Comparison of ENCODE assay signal across 9 cellular contexts in the genomic region with DNA sequence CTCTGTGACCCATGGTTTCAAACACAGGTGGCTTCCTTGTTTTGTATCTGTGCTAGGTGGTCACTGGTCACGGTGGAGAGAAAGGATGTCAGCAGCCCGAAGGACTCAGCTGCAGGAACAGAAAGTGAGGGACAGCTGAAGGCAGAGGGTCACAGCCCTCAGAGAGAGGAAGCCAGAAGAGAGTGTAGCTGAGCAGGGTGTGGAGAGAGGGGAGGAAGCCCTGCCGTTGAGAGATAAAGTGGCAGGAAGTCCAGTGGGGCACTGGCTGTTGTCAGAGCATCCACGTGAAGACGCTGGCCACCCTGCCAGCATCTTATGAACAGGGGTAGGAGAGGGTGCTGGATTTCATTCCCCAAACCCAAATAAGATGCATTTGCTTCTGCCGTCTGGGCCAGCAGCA. TPM values are rescaled to one million over a fixed set of nuclear protein-coding genes. Genes with fewer than 3 reads are reported as not detected.
A peak's percentile ranks its signal among the peaks of the same experiment; 100 is the strongest.
DNase-seq lines count a peak whose midpoint lies in the region; ATAC-seq and TF ChIP-seq lines count a peak whose summit lies in the region.
"Had no signal": no experiment of that assay in that cellular context is flagged by ENCODE, and none has a peak within 500 bp of the region (broad histone marks: within the 10 kb centered on the region; RNA-seq: fewer than 3 reads in every experiment).

No MANE protein-coding gene starts in this region.

- H3K27ac ChIP-seq in liver (ENCODE audit: low read depth in 1 of 2, low read length in 2 of 2): no peak overlapping the region
- H3K27ac ChIP-seq: breast epithelium had no signal

- peaks cover 28% of the 10 kb centered on the region for H3K36me3 Mint-ChIP-seq in activated B cell treated with CpG ODN at 0.5 μM for 24 hours (ENCODE audit: low read depth)

- CTCF ChIA-PET in activated B cell treated with CpG ODN at 0.5 μM for 24 hours (lab: Charles Lee): interaction anchor here (0.5 to 2.3 kb wide), 3 partner anchors 18 to 29 kb away, joined by 3 to 5 read pairs (median 5); no protein-coding TSS in a partner anchor

- no peaks in the 10 kb centered on the region for H3K27me3 ChIP-seq in liver (ENCODE audit: control insufficient read depth in 4 of 4, insufficient read depth in 4 of 4, low read length in 3 of 4)
- H3K27me3 ChIP-seq: breast epithelium had no signal

- intact Hi-C loops in Right ventricle myocardium inferior (cut with DNase I): no loop called here
- intact Hi-C loops in cardiac septum (cut with DNase I): no loop called here
- intact Hi-C loops in activated B cell treated with CpG ODN at 0.5 μM for 24 hours (cut with micrococcal nuclease): loop anchor here (2.0 kb wide), 1 partner anchor 35 kb away; no protein-coding TSS in a partner anchor

- H3K9me3 ChIP-seq in liver (ENCODE audit: control insufficient read depth in 4 of 4, low read length in 3 of 4): no peaks in the 10 kb centered on the region
- H3K9me3 ChIP-seq: breast epithelium had no signal

- H3K27me3 Mint-ChIP-seq in activated B cell treated with CpG ODN at 0.5 μM for 24 hours: no peaks in the 10 kb centered on the region

- H3K9ac ChIP-seq in liver (ENCODE audit: low read depth in 1 of 2, low read length in 2 of 2): no peak overlapping the region

- H3K27ac Mint-ChIP-seq in activated B cell treated with CpG ODN at 0.5 μM for 24 hours: peak overlapping the region; percentile 89

- no peaks in the 10 kb centered on the region for H3K9me3 Mint-ChIP-seq in activated B cell treated with CpG ODN at 0.5 μM for 24 hours

- POLR2A ChIA-PET in activated B cell treated with CpG ODN at 0.5 μM for 24 hours (lab: Charles Lee): no interaction called here

- TF ChIP-seq CTCF in activated B cell treated with CpG ODN at 0.5 μM for 24 hours (IDR thresholded peaks at IDR 0.05): no peak
- no peak for TF ChIP-seq CTCF in liver (IDR thresholded peaks at IDR 0.05; ENCODE audit: low read depth, low read length, missing input control)

- peaks cover 50% of the 10 kb centered on the region for H3K4me1 Mint-ChIP-seq in activated B cell treated with CpG ODN at 0.5 μM for 24 hours

- peak overlapping the region; percentile 6 for H3K4me3 Mint-ChIP-seq in activated B cell treated with CpG ODN at 0.5 μM for 24 hours

- H3K4me3 ChIP-seq in liver (ENCODE audit: low read depth in 1 of 3, low read length in 3 of 3): no peak overlapping the region
- H3K4me3 ChIP-seq: breast epithelium had no signal

- peaks cover 9 to 19% (median 11%) of the 10 kb centered on the region in 4 donors for H3K4me1 ChIP-seq in liver (ENCODE audit: control insufficient read depth in 4 of 4, insufficient read depth in 4 of 4, low read length in 3 of 4)
- H3K4me1 ChIP-seq: breast epithelium had no signal

- 57% methylated on average over 6 of the region's 6 CpGs for WGBS in liver

- no peak for DNase-seq in Right ventricle myocardium inferior (ENCODE audit: missing footprints)
- DNase-seq in cardiac septum (ENCODE audit: low spot score): no peak
- DNase-seq in activated B cell treated with CpG ODN at 0.5 μM for 24 hours: no peak
- DNase-seq in stimulated activated naive CD4-positive, alpha-beta T cell treated with Interleukin-2 at 50 U/mL for 16 hours (lab: John Stamatoyannopoulos, UW): no peak
- no peak for DNase-seq in cortex of kidney (lab: John Stamatoyannopoulos, UW)
- no peak for DNase-seq in SHP77 treated with DMSO at 0.1 percent for 48 hours (lab: John Stamatoyannopoulos, UW)

- TF ChIP-seq RAD21 in liver (IDR thresholded peaks at IDR 0.05): no peak

- ATAC-seq in Right ventricle myocardium inferior (peak; percentile 51), activated B cell treated with CpG ODN at 0.5 μM for 24 hours (ENCODE audit: low read depth) (peak; percentile 61), GM18909 (IDR thresholded peaks at IDR 0.05; ENCODE audit: poor library complexity, unreplicated experiment) (no peak)

- peaks cover 0 to 1% (median 0%) of the 10 kb centered on the region in 4 donors for H3K36me3 ChIP-seq in liver (ENCODE audit: control insufficient read depth in 4 of 4, insufficient read depth in 3 of 4, low read depth in 1 of 4, low read length in 3 of 4)
- H3K36me3 ChIP-seq: breast epithelium had no signal

TF ChIP-seq in liver, 16 proteins besides CTCF, POLR2A, EP300 and RAD21:
- TF ChIP-seq GABPA (IDR thresholded peaks at IDR 0.05 in 1 of 2, conservative IDR thresholded peaks at IDR 0.05 in 1 of 2): no peak
- TF ChIP-seq NR2F2 (IDR thresholded peaks at IDR 0.05): peak; percentile 11

RNA-seq across cellular contexts. Expression of gene LIMD1, which starts 36.9 kb away (rescaled TPM):
- total RNA-seq in Right ventricle myocardium inferior (34.1 TPM), cardiac septum (30.5 TPM), activated B cell treated with CpG ODN at 0.5 μM for 24 hours (62.8 and 82.0 TPM in 2 replicates), liver (10 to 100 TPM; 16.2 to 23.3 TPM)
- 1 to 10 TPM; 7.8 to 8.1 TPM for polyA plus RNA-seq in liver

RNA-seq across cellular contexts. Expression of gene SACM1L, which starts 57.7 kb away (rescaled TPM):
- total RNA-seq in Right ventricle myocardium inferior: 26.3 TPM
- total RNA-seq in cardiac septum: 29.6 TPM
- total RNA-seq in activated B cell treated with CpG ODN at 0.5 μM for 24 hours: 43.1 and 55.5 TPM in 2 replicates
- total RNA-seq in liver: 10 to 100 TPM; 25.5 to 35.5 TPM
- 10 to 100 TPM; 12.2 to 15.5 TPM for polyA plus RNA-seq in liver
